In the genomic region with DNA sequence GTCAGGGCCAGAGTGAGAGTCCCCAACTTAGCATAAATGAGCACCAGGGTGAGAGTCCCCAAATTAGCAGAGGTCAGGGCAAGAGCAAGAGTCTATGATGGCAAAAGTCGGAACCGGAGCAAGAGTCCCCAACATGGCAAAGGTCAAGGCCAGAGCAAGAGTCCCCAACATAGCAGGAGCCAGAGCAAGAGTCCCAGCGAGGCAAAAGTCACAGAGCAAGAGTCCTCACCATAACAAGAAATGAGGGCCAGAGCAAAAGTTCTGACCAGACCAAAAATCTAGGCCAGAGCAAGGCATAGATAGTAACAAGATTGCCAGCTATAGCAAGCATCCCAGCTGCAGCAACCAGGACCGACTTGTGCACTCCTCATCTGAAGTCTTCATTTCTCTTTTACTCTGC, we compare ENCODE assay signal across 19 cellular contexts. TPM values are rescaled to one million over a fixed set of nuclear protein-coding genes. Genes with fewer than 3 reads are reported as not detected.
DNase-seq lines count a peak whose midpoint lies in the region; ATAC-seq and TF ChIP-seq lines count a peak whose summit lies in the region.
"Had no signal": no experiment of that assay in that cellular context is flagged by ENCODE, and none has a peak within 500 bp of the region (broad histone marks: within the 10 kb centered on the region; RNA-seq: fewer than 3 reads in every experiment).

No MANE protein-coding gene starts in this region.

- intact Hi-C loops in MCF 10A (cut with micrococcal nuclease) (no loop called here), breast epithelium (cut with DNase I; ENCODE audit: low total_unique reads) (no loop called here)

- peaks cover 23% of the 10 kb centered on the region for H3K4me1 Mint-ChIP-seq in MCF 10A (ENCODE audit: insufficient read depth, unreplicated experiment)
- peaks cover 44% of the 10 kb centered on the region for H3K4me1 Mint-ChIP-seq in HFFc6 (ENCODE audit: low read depth)
- peaks cover 46% of the 10 kb centered on the region for H3K4me1 Mint-ChIP-seq in central memory CD8-positive, alpha-beta T cell
- peaks cover 68% of the 10 kb centered on the region for H3K4me1 Mint-ChIP-seq in stimulated activated effector memory CD8-positive, alpha-beta T cell treated with anti-CD3 and anti-CD28 coated beads, Interleukin-12 subunit alpha, Interleukin-12 subunit beta, amount 100 ng/mL, for 72 hours

- no peaks in the 10 kb centered on the region for H3K9me3 Mint-ChIP-seq in MCF 10A (ENCODE audit: unreplicated experiment)
- no peaks in the 10 kb centered on the region for H3K9me3 Mint-ChIP-seq in HFFc6
- no peaks in the 10 kb centered on the region for H3K9me3 Mint-ChIP-seq in central memory CD8-positive, alpha-beta T cell
- H3K9me3 Mint-ChIP-seq in stimulated activated effector memory CD8-positive, alpha-beta T cell treated with anti-CD3 and anti-CD28 coated beads, Interleukin-12 subunit alpha, Interleukin-12 subunit beta, amount 100 ng/mL, for 72 hours, result no peaks in the 10 kb centered on the region

- no peak overlapping the region for H3K4me3 ChIP-seq in breast epithelium
- H3K4me3 ChIP-seq: psoas muscle, skin epidermis had no signal

- no peaks in the 10 kb centered on the region for H3K27me3 ChIP-seq in breast epithelium
- H3K27me3 ChIP-seq: brain microvascular endothelial cell had no signal

- H3K9me3 ChIP-seq in breast epithelium, result no peaks in the 10 kb centered on the region
- H3K9me3 ChIP-seq: psoas muscle had no signal

- H3K36me3 Mint-ChIP-seq in MCF 10A (ENCODE audit: insufficient read depth, unreplicated experiment) (peaks cover 68% of the 10 kb centered on the region), HFFc6 (ENCODE audit: low read depth) (peaks cover 24% of the 10 kb centered on the region)
- H3K36me3 Mint-ChIP-seq in central memory CD8-positive, alpha-beta T cell (ENCODE audit: insufficient read depth), result peaks cover 40% of the 10 kb centered on the region
- peaks cover 77% of the 10 kb centered on the region for H3K36me3 Mint-ChIP-seq in stimulated activated effector memory CD8-positive, alpha-beta T cell treated with anti-CD3 and anti-CD28 coated beads, Interleukin-12 subunit alpha, Interleukin-12 subunit beta, amount 100 ng/mL, for 72 hours

- POLR2A ChIA-PET in MCF 10A (lab: Yijun Ruan, JAX), result interaction anchor here (1.0 kb wide), 1 partner anchor 10 kb away, joined by 4 read pairs; no protein-coding TSS in a partner anchor

- H3K27ac ChIP-seq in breast epithelium, result no peak overlapping the region
- H3K27ac ChIP-seq: brain microvascular endothelial cell, HL-60, psoas muscle had no signal

- peaks cover 3% of the 10 kb centered on the region for H3K36me3 ChIP-seq in breast epithelium

- no TSS peak for BruUV-seq in MCF 10A (replicated peaks; lab: Mats Ljungman, UMichigan)

- TF ChIP-seq CTCF in MCF 10A (IDR thresholded peaks at IDR 0.05; ENCODE audit: unreplicated experiment) (no peak), breast epithelium (IDR thresholded peaks at IDR 0.05) (no peak), HFFc6 (IDR thresholded peaks at IDR 0.05) (no peak)

- ATAC-seq in central memory CD8-positive, alpha-beta T cell (replicated peaks; ENCODE audit: extremely low read depth, poor library complexity, severe bottlenecking), result no peak
- no peak for ATAC-seq in stimulated activated effector memory CD8-positive, alpha-beta T cell treated with anti-CD3 and anti-CD28 coated beads, Interleukin-12 subunit alpha, Interleukin-12 subunit beta, amount 100 ng/mL, for 72 hours
- no peak for ATAC-seq in HG02852 (IDR thresholded peaks at IDR 0.05; ENCODE audit: unreplicated experiment)
- ATAC-seq: psoas muscle had no signal

- H3K27me3 Mint-ChIP-seq in MCF 10A (ENCODE audit: insufficient read depth, unreplicated experiment) (no peaks in the 10 kb centered on the region), HFFc6 (ENCODE audit: insufficient read depth) (peaks cover 4% of the 10 kb centered on the region; the same call in 1 of the 2 replicates)
- H3K27me3 Mint-ChIP-seq in central memory CD8-positive, alpha-beta T cell, result no peaks in the 10 kb centered on the region

- no peak for TF ChIP-seq POLR2A in breast epithelium (IDR thresholded peaks at IDR 0.05)

- no peak for DNase-seq in MCF 10A (ENCODE audit: unreplicated experiment)
- no peak for DNase-seq in breast epithelium (ENCODE audit: low spot score in 2 of 2)
- no peak for DNase-seq in HFFc6
- no peak for DNase-seq in central memory CD8-positive, alpha-beta T cell (ENCODE audit: low spot score in 2 of 2)
- DNase-seq in stimulated activated effector memory CD8-positive, alpha-beta T cell treated with anti-CD3 and anti-CD28 coated beads, Interleukin-12 subunit alpha, Interleukin-12 subunit beta, amount 100 ng/mL, for 72 hours (ENCODE audit: low spot score in 2 of 2), result no peak
- DNase-seq in SW 1271 (lab: John Stamatoyannopoulos, UW), result no peak
- DNase-seq in HuH-7.5 (ENCODE audit: low spot score), result no peak
- DNase-seq: activated CD4-positive, alpha-beta T cell treated with anti-CD3 and anti-CD28 coated beads for 1 hour; activated CD8-positive, alpha-beta memory T cell treated with anti-CD3 and anti-CD28 coated beads, Interleukin-2, amount 50 U/mL, for 48 hours; brain microvascular endothelial cell; dermis blood vessel endothelial cell; DMS79 treated with DMSO at 0.1 percent for 48 hours; HCEC 1CT; kidney glomerular epithelial cell; NCI-H1694 treated with DMSO at 0.1 percent for 48 hours; psoas muscle had no signal

- H3K4me1 ChIP-seq in breast epithelium, result peaks cover 5 to 6% of the 10 kb centered on the region in 2 donors

- CTCF ChIA-PET in MCF 10A (lab: Yijun Ruan, JAX), result interaction anchor here (0.6 to 1.4 kb wide), 3 partner anchors 9 to 163 kb away, joined by 3 to 4 read pairs (median 4); no protein-coding TSS in a partner anchor

- H3K4me3 Mint-ChIP-seq in MCF 10A (ENCODE audit: unreplicated experiment) (no peak overlapping the region), HFFc6 (no peak overlapping the region)
- no peak overlapping the region for H3K4me3 Mint-ChIP-seq in central memory CD8-positive, alpha-beta T cell
- no peak overlapping the region for H3K4me3 Mint-ChIP-seq in stimulated activated effector memory CD8-positive, alpha-beta T cell treated with anti-CD3 and anti-CD28 coated beads, Interleukin-12 subunit alpha, Interleukin-12 subunit beta, amount 100 ng/mL, for 72 hours

- H3K27ac Mint-ChIP-seq in MCF 10A (ENCODE audit: low read depth, unreplicated experiment), result peak overlapping the region; percentile 99
- peak overlapping the region; percentile 34; the same call in 1 of the 2 replicates for H3K27ac Mint-ChIP-seq in HFFc6
- peak overlapping the region; percentile 98 for H3K27ac Mint-ChIP-seq in central memory CD8-positive, alpha-beta T cell (ENCODE audit: low read depth)
- H3K27ac Mint-ChIP-seq in stimulated activated effector memory CD8-positive, alpha-beta T cell treated with anti-CD3 and anti-CD28 coated beads, Interleukin-12 subunit alpha, Interleukin-12 subunit beta, amount 100 ng/mL, for 72 hours, result peak overlapping the region; percentile 97

RNA-seq across cellular contexts. Expression of gene NSUN4, which starts 3.1 kb away (rescaled TPM):
- total RNA-seq in MCF 10A (2022) (27.4 and 28.4 TPM in 2 replicates), breast epithelium (10 to 100 TPM; 17.1 to 26.8 (median 22.9) TPM)
- 10 to 100 TPM; 14.8 to 17.2 (median 16.7) TPM for total RNA-seq in HFFc6 (2021; fragmentation: NEBNext Ultra II Directional; extraction: Animal tissue kit (Norgen Biotek cat#: 25700))

RNA-seq across cellular contexts. Expression of gene UQCRH, which starts 40.2 kb away (rescaled TPM):
- total RNA-seq in MCF 10A (2022) (299 and 318 TPM in 2 replicates), breast epithelium (100 to 1,000 TPM; 300 to 334 (median 301) TPM)
- 100 to 1,000 TPM; 211 to 274 (median 260) TPM for total RNA-seq in HFFc6 (2021; fragmentation: NEBNext Ultra II Directional; extraction: Animal tissue kit (Norgen Biotek cat#: 25700))

RNA-seq across cellular contexts. Expression of gene LRRC41, which starts 40.3 kb away (rescaled TPM):
- total RNA-seq in MCF 10A (2022) (92.6 and 105 TPM in 2 replicates), breast epithelium (10 to 100 TPM; 60.0 to 85.5 (median 69.2) TPM)
- 100 to 1,000 TPM in 4 of 6 experiments, 10 to 100 TPM in 2; 93.9 to 118 (median 104) TPM for total RNA-seq in HFFc6 (2021; fragmentation: NEBNext Ultra II Directional; extraction: Animal tissue kit (Norgen Biotek cat#: 25700))

RNA-seq across cellular contexts. Expression of gene FAAH, which starts 50.4 kb away (rescaled TPM):
- total RNA-seq in MCF 10A (2022), result 17.3 and 19.3 TPM in 2 replicates
- 10 to 100 TPM; 18.1 to 58.7 (median 38.3) TPM for total RNA-seq in breast epithelium
- under 1 TPM; 0.17 to 0.75 (median 0.21) TPM for total RNA-seq in HFFc6 (2021; fragmentation: NEBNext Ultra II Directional; extraction: Animal tissue kit (Norgen Biotek cat#: 25700))

Comparison
In these comparisons a context has a peak if more than half of its experiments do, and no peak if none do; other contexts are left out.
1. H3K27ac Mint-ChIP-seq: peak in every context shown above with its lines; median percentile 99 in MCF 10A; 98 in central memory CD8-positive, alpha-beta T cell; 97 in stimulated activated effector memory CD8-positive, alpha-beta T cell treated with anti-CD3 and anti-CD28 coated beads, Interleukin-12 subunit alpha, Interleukin-12 subunit beta, amount 100 ng/mL, for 72 hours; 34 in HFFc6.